8 cellular contexts compared by ENCODE assay signal in the genomic region with DNA sequence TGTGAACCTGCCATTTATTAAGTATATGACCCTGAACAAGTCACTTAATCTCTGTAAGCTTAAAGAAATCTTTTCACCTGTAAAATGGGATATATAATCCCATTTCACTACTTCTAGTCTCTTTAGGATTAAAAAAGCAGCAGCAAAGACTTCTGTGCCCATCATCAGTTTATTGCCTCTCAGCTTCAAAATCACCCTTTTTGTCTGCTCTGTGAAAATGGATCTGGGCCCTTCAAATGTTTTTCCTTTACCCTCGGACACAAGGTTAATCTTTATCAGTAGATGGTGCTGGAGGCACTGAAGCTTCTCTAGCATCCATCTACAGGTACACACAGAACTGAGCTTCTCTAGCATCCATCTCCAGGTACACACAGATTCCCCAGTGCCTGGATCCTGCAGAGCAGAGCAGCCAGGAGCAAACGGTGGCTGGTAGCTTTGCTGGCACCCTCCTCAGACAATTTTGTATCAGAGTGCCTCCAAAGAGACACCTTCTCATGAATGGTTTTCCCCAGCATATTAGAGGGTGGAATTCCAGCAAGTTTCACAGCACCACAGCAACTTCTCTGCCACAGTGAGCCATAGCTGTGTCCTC. TPM values are rescaled to one million over a fixed set of nuclear protein-coding genes. Genes with fewer than 3 reads are reported as not detected.
"Had no signal": no experiment of that assay in that cellular context is flagged by ENCODE, and none has a peak within 500 bp of the region (broad histone marks: within the 10 kb centered on the region; RNA-seq: fewer than 3 reads in every experiment).

No MANE protein-coding gene starts in this region.

- H3K4me3 ChIP-seq: GM12878 had no signal

- DNase-seq: GDM1, GF-D8 had no signal

- ATAC-seq: GM12878 had no signal

- FAIRE-seq: G401.6, GM12878, GM12891, GM18507, GM19239 had no signal

RNA-seq across cellular contexts. Expression of a gene that starts 56.8 kb away (rescaled TPM):
- total RNA-seq: G401 had no signal
